13 cellular contexts compared by ENCODE assay signal in genomic region chr2:88950010-88950409, GRCh38.
DNase-seq lines count a peak whose midpoint lies in the region; ATAC-seq and TF ChIP-seq lines count a peak whose summit lies in the region.
"Had no signal": no experiment of that assay in that cellular context is flagged by ENCODE, and none has a peak within 500 bp of the region (broad histone marks: within the 10 kb centered on the region; RNA-seq: fewer than 3 reads in every experiment).

No MANE protein-coding gene starts in this region.

- no peak overlapping the region for H3K27ac Mint-ChIP-seq in GM23338
- no peak overlapping the region for H3K27ac Mint-ChIP-seq in natural killer cell treated with Interleukin-12 subunit alpha and Interleukin-12 subunit beta and Interleukin-15 and Interleukin-18, amount 100 ng/mL, for 72 hours
- H3K27ac Mint-ChIP-seq: naive thymus-derived CD4-positive, alpha-beta T cell had no signal

- H3K9me2 ChIP-seq in GM23338 (ENCODE audit: insufficient read depth), result no peaks in the 10 kb centered on the region

- no peak overlapping the region for H3K4me3 ChIP-seq in GM23338
- no peak overlapping the region for H3K4me3 ChIP-seq in foreskin fibroblast (ENCODE audit: low read depth in 1 of 2, low read length in 2 of 2)

- ATAC-seq in GM23338, result peak; percentile 75
- ATAC-seq in HG02970 (IDR thresholded peaks at IDR 0.05; ENCODE audit: low FRiP score, unreplicated experiment), result no peak
- no peak for ATAC-seq in HG03354 (IDR thresholded peaks at IDR 0.05; ENCODE audit: poor library complexity, severe bottlenecking, unreplicated experiment)
- no peak for ATAC-seq in natural killer cell treated with Interleukin-12 subunit alpha and Interleukin-12 subunit beta and Interleukin-15 and Interleukin-18, amount 100 ng/mL, for 72 hours
- ATAC-seq: naive thymus-derived CD4-positive, alpha-beta T cell had no signal

- peaks cover 4% of the 10 kb centered on the region; the same call in 2 of the 3 replicates for H3K4me1 Mint-ChIP-seq in GM23338
- H3K4me1 Mint-ChIP-seq in natural killer cell treated with Interleukin-12 subunit alpha and Interleukin-12 subunit beta and Interleukin-15 and Interleukin-18, amount 100 ng/mL, for 72 hours (ENCODE audit: low read depth in 2 of 2), result no peaks in the 10 kb centered on the region
- H3K4me1 Mint-ChIP-seq: naive thymus-derived CD4-positive, alpha-beta T cell had no signal

- H3K27ac ChIP-seq in GM23338 (ENCODE audit: low read depth), result no peak overlapping the region
- H3K27ac ChIP-seq: brain microvascular endothelial cell had no signal

- H4K20me1 ChIP-seq in GM23338 (replicated peaks; ENCODE audit: insufficient read depth), result no peaks in the 10 kb centered on the region

- H3K4me2 ChIP-seq in GM23338, result no peak overlapping the region

- no peaks in the 10 kb centered on the region; the same call in 2 of the 3 replicates for H3K9me3 Mint-ChIP-seq in GM23338
- H3K9me3 Mint-ChIP-seq in natural killer cell treated with Interleukin-12 subunit alpha and Interleukin-12 subunit beta and Interleukin-15 and Interleukin-18, amount 100 ng/mL, for 72 hours, result no peaks in the 10 kb centered on the region
- H3K9me3 Mint-ChIP-seq: naive thymus-derived CD4-positive, alpha-beta T cell had no signal

- H3K36me3 Mint-ChIP-seq in GM23338 (ENCODE audit: low read depth), result no peaks in the 10 kb centered on the region
- H3K36me3 Mint-ChIP-seq in natural killer cell treated with Interleukin-12 subunit alpha and Interleukin-12 subunit beta and Interleukin-15 and Interleukin-18, amount 100 ng/mL, for 72 hours, result no peaks in the 10 kb centered on the region
- H3K36me3 Mint-ChIP-seq: naive thymus-derived CD4-positive, alpha-beta T cell had no signal

- peak; percentile 59 to 60 for TF ChIP-seq CTCF in GM23338 (conservative IDR thresholded peaks at IDR 0.05; ENCODE audit: low read depth in 2 of 2)
- peak; percentile 13 for TF ChIP-seq CTCF in foreskin fibroblast (IDR thresholded peaks at IDR 0.05; ENCODE audit: low read depth, low read length)

- no peak overlapping the region for H3K4me3 Mint-ChIP-seq in GM23338
- no peak overlapping the region for H3K4me3 Mint-ChIP-seq in natural killer cell treated with Interleukin-12 subunit alpha and Interleukin-12 subunit beta and Interleukin-15 and Interleukin-18, amount 100 ng/mL, for 72 hours
- H3K4me3 Mint-ChIP-seq: naive thymus-derived CD4-positive, alpha-beta T cell had no signal

- H3K79me2 ChIP-seq in GM23338 (replicated peaks; ENCODE audit: insufficient read depth), result no peaks in the 10 kb centered on the region

- DNase-seq in AML-193 (lab: John Stamatoyannopoulos, UW) (peak; percentile 3 to 4), GM23338 (ENCODE audit: low spot score) (peak; percentile 64), RKO (ENCODE audit: low spot score) (peak; percentile 27), foreskin fibroblast (no peak), cerebellar nuclear complex (lab: John Stamatoyannopoulos, UW) (no peak)
- DNase-seq in natural killer cell treated with Interleukin-12 subunit alpha and Interleukin-12 subunit beta and Interleukin-15 and Interleukin-18, amount 100 ng/mL, for 72 hours (ENCODE audit: low spot score), result no peak
- DNase-seq: activated T-cell treated with anti-CD3 and anti-CD28 coated beads, Interleukin-2, amount 50 U/mL, for 48 hours; brain microvascular endothelial cell; NCI-H345; T-helper 2 cell had no signal

- H3K27me3 ChIP-seq in GM23338 (ENCODE audit: insufficient read depth), result no peaks in the 10 kb centered on the region
- H3K27me3 ChIP-seq: brain microvascular endothelial cell had no signal

- H3F3A ChIP-seq in GM23338 (replicated peaks; ENCODE audit: low read depth), result no peaks in the 10 kb centered on the region

- H2AFZ ChIP-seq in GM23338, result no peak overlapping the region

- no peaks in the 10 kb centered on the region for H3K4me1 ChIP-seq in GM23338 (ENCODE audit: insufficient read depth)

- H3K36me3 ChIP-seq in GM23338 (ENCODE audit: insufficient read depth), result no peaks in the 10 kb centered on the region
- H3K36me3 ChIP-seq: brain microvascular endothelial cell had no signal

- peaks cover 4% of the 10 kb centered on the region for H3K27me3 Mint-ChIP-seq in GM23338 (ENCODE audit: insufficient read depth, low read depth, poor library complexity)
- H3K27me3 Mint-ChIP-seq in natural killer cell treated with Interleukin-12 subunit alpha and Interleukin-12 subunit beta and Interleukin-15 and Interleukin-18, amount 100 ng/mL, for 72 hours, result peaks cover 18 to 24% of the 10 kb centered on the region in 2 donors

TF ChIP-seq in GM23338, 12 proteins besides CTCF, POLR2A, EP300 and RAD21 (continues in another document):
- no peak for TF ChIP-seq ZNF331 (CRISPR knock-in tag; IDR thresholded peaks at IDR 0.05; ENCODE audit: low read depth)
- TF ChIP-seq EZH2 (IDR thresholded peaks at IDR 0.05; ENCODE audit: low read depth, unreplicated experiment), result no peak
- no peak for TF ChIP-seq ZNF462 (CRISPR knock-in tag; IDR thresholded peaks at IDR 0.05)

Comparison
In these comparisons a context has a peak if more than half of its experiments do, and no peak if none do; other contexts are left out.
1. DNase-seq: peak in AML-193 (2 of 2), GM23338 (single experiment) and RKO (single experiment); none in foreskin fibroblast (0 of 2), cerebellar nuclear complex (0 of 2) and natural killer cell treated with Interleukin-12 subunit alpha and Interleukin-12 subunit beta and Interleukin-15 and Interleukin-18, amount 100 ng/mL, for 72 hours (single experiment).